1 cellular context compared by ENCODE assay signal in genomic region chr3:178304758-178305157, GRCh38.
TF ChIP-seq lines count a peak whose summit lies in the region.

No MANE protein-coding gene starts in this region.

TF ChIP-seq in WTC11, 78 proteins besides CTCF, POLR2A, EP300 and RAD21 (continued from another document):
- TF ChIP-seq ATF1 (CRISPR knock-in tag; IDR thresholded peaks at IDR 0.05): no peak
- no peak for TF ChIP-seq FOXP4 (CRISPR knock-in tag; IDR thresholded peaks at IDR 0.05)
- no peak for TF ChIP-seq NR2C2 (CRISPR knock-in tag; IDR thresholded peaks at IDR 0.05)
- no peak for TF ChIP-seq FOXK1 (CRISPR knock-in tag; IDR thresholded peaks at IDR 0.05)
